1 cellular context compared by ENCODE assay signal in the genomic region with DNA sequence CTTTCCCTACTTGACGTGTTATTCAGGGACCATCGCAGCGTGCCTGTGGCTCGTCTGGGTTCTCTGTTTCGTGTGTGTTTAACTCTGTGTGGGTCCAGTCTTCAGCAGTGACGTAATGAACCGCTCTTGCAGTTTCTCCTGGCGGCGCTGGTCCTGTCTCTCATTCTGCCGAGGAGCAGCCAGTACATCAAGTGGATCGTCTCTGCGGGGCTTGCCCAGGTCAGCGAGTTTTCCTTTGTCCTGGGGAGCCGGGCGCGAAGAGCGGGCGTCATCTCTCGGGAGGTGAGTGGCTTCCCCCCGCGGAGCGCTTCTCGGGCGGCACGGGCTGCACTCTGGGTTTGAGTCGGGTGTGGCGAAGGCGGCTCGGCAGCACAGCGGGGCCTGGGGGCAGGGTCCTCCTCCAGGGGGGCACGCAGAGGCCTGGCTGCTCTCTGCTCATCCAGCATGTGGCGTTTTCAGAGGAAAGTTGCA.
TF ChIP-seq lines count a peak whose summit lies in the region.

No MANE protein-coding gene starts in this region.

TF ChIP-seq in WTC11, 78 proteins besides CTCF, POLR2A, EP300 and RAD21 (continued from another document):
- TF ChIP-seq, protein P1, sequence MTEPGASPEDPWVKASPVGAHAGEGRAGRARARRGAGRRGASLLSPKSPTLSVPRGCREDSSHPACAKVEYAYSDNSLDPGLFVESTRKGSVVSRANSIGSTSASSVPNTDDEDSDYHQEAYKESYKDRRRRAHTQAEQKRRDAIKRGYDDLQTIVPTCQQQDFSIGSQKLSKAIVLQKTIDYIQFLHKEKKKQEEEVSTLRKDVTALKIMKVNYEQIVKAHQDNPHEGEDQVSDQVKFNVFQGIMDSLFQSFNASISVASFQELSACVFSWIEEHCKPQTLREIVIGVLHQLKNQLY (CRISPR knock-in tag; IDR thresholded peaks at IDR 0.05), result no peak
- TF ChIP-seq, protein P2, sequence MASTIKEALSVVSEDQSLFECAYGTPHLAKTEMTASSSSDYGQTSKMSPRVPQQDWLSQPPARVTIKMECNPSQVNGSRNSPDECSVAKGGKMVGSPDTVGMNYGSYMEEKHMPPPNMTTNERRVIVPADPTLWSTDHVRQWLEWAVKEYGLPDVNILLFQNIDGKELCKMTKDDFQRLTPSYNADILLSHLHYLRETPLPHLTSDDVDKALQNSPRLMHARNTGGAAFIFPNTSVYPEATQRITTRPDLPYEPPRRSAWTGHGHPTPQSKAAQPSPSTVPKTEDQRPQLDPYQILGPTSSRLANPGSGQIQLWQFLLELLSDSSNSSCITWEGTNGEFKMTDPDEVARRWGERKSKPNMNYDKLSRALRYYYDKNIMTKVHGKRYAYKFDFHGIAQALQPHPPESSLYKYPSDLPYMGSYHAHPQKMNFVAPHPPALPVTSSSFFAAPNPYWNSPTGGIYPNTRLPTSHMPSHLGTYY (CRISPR knock-in tag; IDR thresholded peaks at IDR 0.05), result no peak
- TF ChIP-seq, protein P3, sequence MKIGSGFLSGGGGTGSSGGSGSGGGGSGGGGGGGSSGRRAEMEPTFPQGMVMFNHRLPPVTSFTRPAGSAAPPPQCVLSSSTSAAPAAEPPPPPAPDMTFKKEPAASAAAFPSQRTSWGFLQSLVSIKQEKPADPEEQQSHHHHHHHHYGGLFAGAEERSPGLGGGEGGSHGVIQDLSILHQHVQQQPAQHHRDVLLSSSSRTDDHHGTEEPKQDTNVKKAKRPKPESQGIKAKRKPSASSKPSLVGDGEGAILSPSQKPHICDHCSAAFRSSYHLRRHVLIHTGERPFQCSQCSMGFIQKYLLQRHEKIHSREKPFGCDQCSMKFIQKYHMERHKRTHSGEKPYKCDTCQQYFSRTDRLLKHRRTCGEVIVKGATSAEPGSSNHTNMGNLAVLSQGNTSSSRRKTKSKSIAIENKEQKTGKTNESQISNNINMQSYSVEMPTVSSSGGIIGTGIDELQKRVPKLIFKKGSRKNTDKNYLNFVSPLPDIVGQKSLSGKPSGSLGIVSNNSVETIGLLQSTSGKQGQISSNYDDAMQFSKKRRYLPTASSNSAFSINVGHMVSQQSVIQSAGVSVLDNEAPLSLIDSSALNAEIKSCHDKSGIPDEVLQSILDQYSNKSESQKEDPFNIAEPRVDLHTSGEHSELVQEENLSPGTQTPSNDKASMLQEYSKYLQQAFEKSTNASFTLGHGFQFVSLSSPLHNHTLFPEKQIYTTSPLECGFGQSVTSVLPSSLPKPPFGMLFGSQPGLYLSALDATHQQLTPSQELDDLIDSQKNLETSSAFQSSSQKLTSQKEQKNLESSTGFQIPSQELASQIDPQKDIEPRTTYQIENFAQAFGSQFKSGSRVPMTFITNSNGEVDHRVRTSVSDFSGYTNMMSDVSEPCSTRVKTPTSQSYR (CRISPR knock-in tag; IDR thresholded peaks at IDR 0.05), result no peak
- TF ChIP-seq, protein P4, sequence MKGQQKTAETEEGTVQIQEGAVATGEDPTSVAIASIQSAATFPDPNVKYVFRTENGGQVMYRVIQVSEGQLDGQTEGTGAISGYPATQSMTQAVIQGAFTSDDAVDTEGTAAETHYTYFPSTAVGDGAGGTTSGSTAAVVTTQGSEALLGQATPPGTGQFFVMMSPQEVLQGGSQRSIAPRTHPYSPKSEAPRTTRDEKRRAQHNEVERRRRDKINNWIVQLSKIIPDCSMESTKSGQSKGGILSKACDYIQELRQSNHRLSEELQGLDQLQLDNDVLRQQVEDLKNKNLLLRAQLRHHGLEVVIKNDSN (CRISPR knock-in tag; IDR thresholded peaks at IDR 0.05), result no peak
- TF ChIP-seq, protein P5, sequence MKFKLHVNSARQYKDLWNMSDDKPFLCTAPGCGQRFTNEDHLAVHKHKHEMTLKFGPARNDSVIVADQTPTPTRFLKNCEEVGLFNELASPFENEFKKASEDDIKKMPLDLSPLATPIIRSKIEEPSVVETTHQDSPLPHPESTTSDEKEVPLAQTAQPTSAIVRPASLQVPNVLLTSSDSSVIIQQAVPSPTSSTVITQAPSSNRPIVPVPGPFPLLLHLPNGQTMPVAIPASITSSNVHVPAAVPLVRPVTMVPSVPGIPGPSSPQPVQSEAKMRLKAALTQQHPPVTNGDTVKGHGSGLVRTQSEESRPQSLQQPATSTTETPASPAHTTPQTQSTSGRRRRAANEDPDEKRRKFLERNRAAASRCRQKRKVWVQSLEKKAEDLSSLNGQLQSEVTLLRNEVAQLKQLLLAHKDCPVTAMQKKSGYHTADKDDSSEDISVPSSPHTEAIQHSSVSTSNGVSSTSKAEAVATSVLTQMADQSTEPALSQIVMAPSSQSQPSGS (CRISPR knock-in tag; IDR thresholded peaks at IDR 0.05; ENCODE audit: borderline replicate concordance, low read depth), result no peak
- TF ChIP-seq, protein P6, sequence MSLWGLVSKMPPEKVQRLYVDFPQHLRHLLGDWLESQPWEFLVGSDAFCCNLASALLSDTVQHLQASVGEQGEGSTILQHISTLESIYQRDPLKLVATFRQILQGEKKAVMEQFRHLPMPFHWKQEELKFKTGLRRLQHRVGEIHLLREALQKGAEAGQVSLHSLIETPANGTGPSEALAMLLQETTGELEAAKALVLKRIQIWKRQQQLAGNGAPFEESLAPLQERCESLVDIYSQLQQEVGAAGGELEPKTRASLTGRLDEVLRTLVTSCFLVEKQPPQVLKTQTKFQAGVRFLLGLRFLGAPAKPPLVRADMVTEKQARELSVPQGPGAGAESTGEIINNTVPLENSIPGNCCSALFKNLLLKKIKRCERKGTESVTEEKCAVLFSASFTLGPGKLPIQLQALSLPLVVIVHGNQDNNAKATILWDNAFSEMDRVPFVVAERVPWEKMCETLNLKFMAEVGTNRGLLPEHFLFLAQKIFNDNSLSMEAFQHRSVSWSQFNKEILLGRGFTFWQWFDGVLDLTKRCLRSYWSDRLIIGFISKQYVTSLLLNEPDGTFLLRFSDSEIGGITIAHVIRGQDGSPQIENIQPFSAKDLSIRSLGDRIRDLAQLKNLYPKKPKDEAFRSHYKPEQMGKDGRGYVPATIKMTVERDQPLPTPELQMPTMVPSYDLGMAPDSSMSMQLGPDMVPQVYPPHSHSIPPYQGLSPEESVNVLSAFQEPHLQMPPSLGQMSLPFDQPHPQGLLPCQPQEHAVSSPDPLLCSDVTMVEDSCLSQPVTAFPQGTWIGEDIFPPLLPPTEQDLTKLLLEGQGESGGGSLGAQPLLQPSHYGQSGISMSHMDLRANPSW (CRISPR knock-in tag; conservative IDR thresholded peaks at IDR 0.05; ENCODE audit: low read depth), result no peak
- no peak for TF ChIP-seq TP53 (CRISPR knock-in tag; IDR thresholded peaks at IDR 0.05)
- no peak for TF ChIP-seq FOXJ3 (CRISPR knock-in tag; IDR thresholded peaks at IDR 0.05; ENCODE audit: borderline replicate concordance)
- TF ChIP-seq ZNF317 (CRISPR knock-in tag; IDR thresholded peaks at IDR 0.05; ENCODE audit: borderline replicate concordance, low read depth), result no peak
- no peak for TF ChIP-seq ELF4 (CRISPR knock-in tag; IDR thresholded peaks at IDR 0.05; ENCODE audit: low read depth)
